Comparison of ENCODE assay signal across 21 cellular contexts in genomic region chr5:171275822-171276544, GRCh38. TPM values are rescaled to one million over a fixed set of nuclear protein-coding genes. Genes with fewer than 3 reads are reported as not detected.
"Had no signal": no experiment of that assay in that cellular context is flagged by ENCODE, and none has a peak within 500 bp of the region (broad histone marks: within the 10 kb centered on the region; RNA-seq: fewer than 3 reads in every experiment).

No MANE protein-coding gene starts in this region.

- H2AFZ ChIP-seq: neural progenitor cell had no signal

- H3K4me1 Mint-ChIP-seq: activated naive CD4-positive, alpha-beta T cell treated with anti-CD3 and anti-CD28 coated beads, Interleukin-2, amount 10 ng/mL, durations not matched to agents 7 days and 5 days; naive B cell had no signal

- H3K9me3 Mint-ChIP-seq: activated naive CD4-positive, alpha-beta T cell treated with anti-CD3 and anti-CD28 coated beads, Interleukin-2, amount 10 ng/mL, durations not matched to agents 7 days and 5 days; neural progenitor cell had no signal

- H3K27ac Mint-ChIP-seq: activated naive CD4-positive, alpha-beta T cell treated with anti-CD3 and anti-CD28 coated beads, Interleukin-2, amount 10 ng/mL, durations not matched to agents 7 days and 5 days; naive B cell; neural progenitor cell had no signal

- H3K36me3 ChIP-seq: heart right ventricle, neural progenitor cell, ovary, tibial nerve, vagina had no signal

- H3K9ac ChIP-seq: neural progenitor cell had no signal

- H3K4me3 Mint-ChIP-seq: activated naive CD4-positive, alpha-beta T cell treated with anti-CD3 and anti-CD28 coated beads, Interleukin-2, amount 10 ng/mL, durations not matched to agents 7 days and 5 days; naive B cell; neural progenitor cell had no signal

- H3K36me3 Mint-ChIP-seq: activated naive CD4-positive, alpha-beta T cell treated with anti-CD3 and anti-CD28 coated beads, Interleukin-2, amount 10 ng/mL, durations not matched to agents 7 days and 5 days; naive B cell had no signal

- ATAC-seq: heart right ventricle, left colon had no signal

- H3K27me3 ChIP-seq: heart right ventricle, neural progenitor cell, ovary, tibial nerve, vagina had no signal

- H3K4me3 ChIP-seq: heart right ventricle, neural progenitor cell, ovary, tibial nerve, vagina had no signal

- H3K27ac ChIP-seq: heart right ventricle, neural progenitor cell, ovary, tibial nerve, vagina had no signal

- H3K4me2 ChIP-seq: neural progenitor cell had no signal

- H3K9me3 ChIP-seq: heart right ventricle, ovary, tibial nerve, vagina had no signal

- H3K4me1 ChIP-seq: heart right ventricle, neural progenitor cell, tibial nerve, vagina had no signal

- FAIRE-seq: frontal cortex, islet of Langerhans had no signal

- DNase-seq: activated CD4-positive, CD25-positive, alpha-beta regulatory T cell treated with anti-CD3 and anti-CD28 coated beads, Interleukin-2, amount 50 U/mL, for 72 hours; activated naive CD4-positive, alpha-beta T cell treated with anti-CD3 and anti-CD28 coated beads, Interleukin-2, amount 10 ng/mL, durations not matched to agents 7 days and 5 days; dermis blood vessel endothelial cell; heart right ventricle; left colon; mammary epithelial cell; naive B cell; ovary; stimulated activated CD4-positive, alpha-beta T cell treated with anti-CD3 and anti-CD28 coated beads, Interleukin-2, amount 100 ng/mL, for 48 hours; stimulated activated naive CD4-positive, alpha-beta T cell; T1000 had no signal

RNA-seq across cellular contexts. Expression of gene TLX3, which starts 33.1 kb away (rescaled TPM):
- total RNA-seq: activated CD8-positive, alpha-beta memory T cell treated with anti-CD3 and anti-CD28 coated beads for 36 hours; chondrocyte; dermis blood vessel endothelial cell; epithelial cell of proximal tubule; frontal cortex; heart right ventricle; left colon; mammary epithelial cell; ovary; subcutaneous adipose tissue; tibial nerve; vagina had no signal
- polyA plus RNA-seq: adipose tissue, heart right ventricle, mammary epithelial cell had no signal
